ENCODE assay signal across 8 cellular contexts in the genomic region with DNA sequence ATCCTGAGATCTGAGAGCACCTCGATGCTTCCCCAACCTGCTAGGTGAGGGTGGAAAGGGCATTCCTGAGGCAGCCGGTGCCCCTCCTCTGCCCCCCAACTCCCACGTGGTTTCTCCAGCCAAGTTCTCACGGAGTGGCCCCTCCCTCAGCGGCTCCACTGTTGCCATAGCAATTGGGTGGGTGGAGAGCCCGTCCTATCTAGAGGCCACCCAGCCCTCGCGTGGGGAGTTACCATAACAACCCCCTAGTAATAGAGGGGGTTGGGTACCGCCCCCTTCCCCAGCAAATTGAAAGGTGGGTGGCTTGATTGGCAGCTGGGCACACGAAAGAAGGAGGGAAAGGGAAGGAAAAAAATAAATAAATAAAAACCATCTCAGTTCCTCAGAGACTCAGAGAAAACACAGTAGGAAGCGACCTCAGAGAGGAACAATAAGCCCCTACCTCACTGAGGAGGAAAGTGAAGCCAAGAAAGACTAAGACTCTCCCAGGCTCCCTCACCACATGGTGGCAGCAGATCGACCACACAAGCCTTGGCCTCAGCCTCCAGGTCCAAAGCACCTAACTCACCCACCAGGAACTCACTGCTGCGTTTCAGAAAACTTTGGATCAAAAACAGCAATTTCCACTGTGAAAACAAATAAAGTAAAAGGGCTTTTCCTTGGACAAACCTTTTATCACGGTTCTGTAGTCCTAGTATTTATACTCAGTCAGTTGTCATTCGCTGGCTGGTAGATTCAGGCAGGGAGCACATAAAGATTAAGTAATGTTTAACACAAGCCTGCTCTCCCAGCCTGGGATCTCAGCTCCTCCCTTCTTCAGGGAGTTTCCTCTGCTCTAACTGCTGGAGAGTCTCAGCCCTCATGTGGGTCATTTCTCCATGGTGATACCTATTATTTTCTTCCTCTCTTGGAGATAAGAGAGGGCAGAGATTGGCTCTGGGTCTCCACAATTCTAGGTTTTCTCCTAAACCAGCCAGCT. TPM values are rescaled to one million over a fixed set of nuclear protein-coding genes. Genes with fewer than 3 reads are reported as not detected.
DNase-seq lines count a peak whose midpoint lies in the region; TF ChIP-seq lines count a peak whose summit lies in the region.
"Not testable (repeated sequence)": the region's sequence is repeated elsewhere in the genome, so short reads cannot be mapped to it uniquely, and the experiment has no call there.

No MANE protein-coding gene starts in this region.

- POLR2A ChIA-PET in PC-9 (lab: Charles Lee; ENCODE audit: unreplicated experiment), result not testable (repeated sequence)

- CTCF ChIA-PET in PC-9 (lab: Charles Lee), result not testable (repeated sequence)

- DNase-seq in DMS114 treated with DMSO at 0.1 percent for 48 hours (lab: John Stamatoyannopoulos, UW; ENCODE audit: unreplicated experiment), result peak; percentile 21
- peak; percentile 15 for DNase-seq in NAMALWA (ENCODE audit: low spot score)
- peak in 1 of 2 experiments; percentile 47 for DNase-seq in PC-9
- peak; percentile 59 for DNase-seq in activated effector memory CD4-positive, alpha-beta T cell treated with anti-CD3 and anti-CD28 coated beads, Interleukin-2, amount 50 U/mL, for 16 hours
- peak; percentile 1 for DNase-seq in effector CD4-positive, alpha-beta T cell
- DNase-seq in inferior parietal cortex (ENCODE audit: extremely low spot score), result peak; percentile 0
- peak in 31 of 56 donors; percentile 2 to 75 (median 29) for DNase-seq in nucleus accumbens (lab: John Stamatoyannopoulos, UW)
- DNase-seq in stimulated activated CD8-positive, alpha-beta memory T cell treated with anti-CD3 and anti-CD28 coated beads, Interleukin-4, amount 100 ng/mL, for 48 hours, result peak; percentile 25

- not testable (repeated sequence) for H3K27me3 ChIP-seq in PC-9 (ENCODE audit: insufficient read depth, low read depth)

- not testable (repeated sequence) for H3K36me3 ChIP-seq in PC-9 (ENCODE audit: low read depth)

- H3K4me2 ChIP-seq in PC-9, result peak overlapping the region; percentile 54

- H3K79me2 ChIP-seq in PC-9 (ENCODE audit: low read depth), result not testable (repeated sequence)

- H2AFZ ChIP-seq in PC-9, result not testable (repeated sequence)

- H3K9me2 ChIP-seq in PC-9 (ENCODE audit: insufficient read depth), result not testable (repeated sequence)

- TF ChIP-seq CTCF in PC-9 (conservative IDR thresholded peaks at IDR 0.05), result not testable (repeated sequence)

- not testable (repeated sequence) for H3K27ac ChIP-seq in PC-9

- BruUV-seq in PC-9 (replicated peaks; lab: Mats Ljungman, UMichigan), result not testable (repeated sequence)

- intact Hi-C loops in PC-9 (cut with micrococcal nuclease; ENCODE audit: unreplicated experiment), result not testable (repeated sequence)

- H4K20me1 ChIP-seq in PC-9 (ENCODE audit: insufficient read depth), result not testable (repeated sequence)

- H3K4me3 ChIP-seq in PC-9, result not testable (repeated sequence)

- H3F3A ChIP-seq in PC-9 (ENCODE audit: insufficient read depth, low read depth), result not testable (repeated sequence)

- H3K4me1 ChIP-seq in PC-9 (replicated peaks; ENCODE audit: insufficient read depth), result not testable (repeated sequence)

- H3K9me3 ChIP-seq in PC-9 (ENCODE audit: insufficient read depth, low read depth), result not testable (repeated sequence)

RNA-seq across cellular contexts. Expression of a gene that starts 20.9 kb away (rescaled TPM):
- 18.4 and 19.1 TPM in 2 replicates for total RNA-seq in PC-9 (2021)
